ENCODE assay signal across 15 cellular contexts in genomic region chr11:105867742-105868141, GRCh38.
DNase-seq lines count a peak whose midpoint lies in the region; ATAC-seq and TF ChIP-seq lines count a peak whose summit lies in the region.
"Had no signal": no experiment of that assay in that cellular context is flagged by ENCODE, and none has a peak within 500 bp of the region (broad histone marks: within the 10 kb centered on the region; RNA-seq: fewer than 3 reads in every experiment).

No MANE protein-coding gene starts in this region.

- H3K27ac ChIP-seq in RWPE2 (ENCODE audit: poor library complexity, severe bottlenecking) (no peak overlapping the region), foreskin keratinocyte (no peak overlapping the region), ascending aorta (no peak overlapping the region)
- H3K27ac ChIP-seq: A549; BLaER1 treated with 17β-estradiol and CSF1 and Interleukin-3, amounts not matched to agents 10 nM and 100 nM; GM23248 had no signal

- intact Hi-C loops in ascending aorta (cut with DNase I), result no loop called here

- no peak for DNase-seq in RWPE2 (ENCODE audit: low spot score)
- peak in 1 of 2 donors; percentile 38 for DNase-seq in foreskin keratinocyte
- DNase-seq in AG20443 (ENCODE audit: low spot score), result no peak
- no peak for DNase-seq in G401 (ENCODE audit: low spot score)
- DNase-seq in ascending aorta (ENCODE audit: low spot score in 2 of 2), result no peak
- DNase-seq: CD4-positive, CD25-positive, alpha-beta regulatory T cell; DMS53; GM23248 had no signal

- no peaks in the 10 kb centered on the region for H3K36me3 ChIP-seq in RWPE2 (ENCODE audit: low read depth)
- no peaks in the 10 kb centered on the region for H3K36me3 ChIP-seq in ascending aorta
- H3K36me3 ChIP-seq: BLaER1 treated with 17β-estradiol and CSF1 and Interleukin-3, amounts not matched to agents 10 nM and 100 nM had no signal

- TF ChIP-seq EP300 in Ishikawa (IDR thresholded peaks at IDR 0.05; ENCODE audit: borderline replicate concordance), result no peak

- H3K27me3 ChIP-seq in RWPE2 (ENCODE audit: insufficient read depth, poor library complexity, severe bottlenecking) (peaks cover 6% of the 10 kb centered on the region), foreskin keratinocyte (no peaks in the 10 kb centered on the region), ascending aorta (no peaks in the 10 kb centered on the region)
- H3K27me3 ChIP-seq: BLaER1 treated with 17β-estradiol and CSF1 and Interleukin-3, amounts not matched to agents 10 nM and 100 nM had no signal

- in situ Hi-C loops in G401 (cut with HindIII; ENCODE audit: low sequenced_read_pairs), result no loop called here

- no peaks in the 10 kb centered on the region for H3K9me3 ChIP-seq in RWPE2 (ENCODE audit: severe bottlenecking)
- H3K9me3 ChIP-seq in ascending aorta, result no peaks in the 10 kb centered on the region
- H3K9me3 ChIP-seq: A549; BLaER1 treated with 17β-estradiol and CSF1 and Interleukin-3, amounts not matched to agents 10 nM and 100 nM had no signal

- ATAC-seq in RWPE2 (ENCODE audit: low read depth), result 0 out of 3 replicates have a peak, but pooled peaks have one; percentile 53
- ATAC-seq in foreskin keratinocyte, result peak; percentile 40
- ATAC-seq in GM18858 (IDR thresholded peaks at IDR 0.05; ENCODE audit: unreplicated experiment), result no peak
- ATAC-seq: A549, GM12878, HCT116, K562 had no signal

- TF ChIP-seq RAD21 in Ishikawa (IDR thresholded peaks at IDR 0.05; ENCODE audit: low read depth), result no peak

- H3K4me1 ChIP-seq in RWPE2 (ENCODE audit: insufficient read depth, poor library complexity, severe bottlenecking), result no peaks in the 10 kb centered on the region
- H3K4me1 ChIP-seq in foreskin keratinocyte, result no peaks in the 10 kb centered on the region
- no peaks in the 10 kb centered on the region for H3K4me1 ChIP-seq in ascending aorta
- H3K4me1 ChIP-seq: A549; BLaER1 treated with 17β-estradiol and CSF1 and Interleukin-3, amounts not matched to agents 10 nM and 100 nM had no signal

- TF ChIP-seq CTCF in RWPE2 (IDR thresholded peaks at IDR 0.05; ENCODE audit: poor library complexity, severe bottlenecking) (no peak), foreskin keratinocyte (conservative IDR thresholded peaks at IDR 0.05) (no peak), ascending aorta (IDR thresholded peaks at IDR 0.05) (no peak)

- no peak overlapping the region for H3K4me3 ChIP-seq in RWPE2 (ENCODE audit: severe bottlenecking)
- no peak overlapping the region for H3K4me3 ChIP-seq in ascending aorta
- H3K4me3 ChIP-seq: A549; BLaER1 treated with 17β-estradiol and CSF1 and Interleukin-3, amounts not matched to agents 10 nM and 100 nM; GM12878; GM23248; K562 had no signal

TF ChIP-seq in Ishikawa, 13 proteins besides CTCF, POLR2A, EP300 and RAD21:
- TF ChIP-seq, protein P1, sequence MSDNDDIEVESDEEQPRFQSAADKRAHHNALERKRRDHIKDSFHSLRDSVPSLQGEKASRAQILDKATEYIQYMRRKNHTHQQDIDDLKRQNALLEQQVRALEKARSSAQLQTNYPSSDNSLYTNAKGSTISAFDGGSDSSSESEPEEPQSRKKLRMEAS (IDR thresholded peaks at IDR 0.05), result peak; percentile 37; the same call in 1 of the 2 replicates
- no peak for TF ChIP-seq YY1 (IDR thresholded peaks at IDR 0.05; ENCODE audit: low read depth)
- 0 out of 2 replicates have a peak, but pooled peaks have one; percentile 18 for TF ChIP-seq TEAD4 (IDR thresholded peaks at IDR 0.05)
